In genomic region chr9:119304566-119304965, GRCh38 we compare ENCODE assay signal across 17 cellular contexts.
"Had no signal": no experiment of that assay in that cellular context is flagged by ENCODE, and none has a peak within 500 bp of the region (broad histone marks: within the 10 kb centered on the region; RNA-seq: fewer than 3 reads in every experiment).

No MANE protein-coding gene starts in this region.

- H3K27ac ChIP-seq: foreskin keratinocyte, pancreas, right lobe of liver, suprapubic skin, thyroid gland had no signal

- FAIRE-seq: colon, pancreas, urothelium cell line had no signal

- H3K4me1 ChIP-seq: foreskin keratinocyte, pancreas, right lobe of liver, suprapubic skin, thyroid gland had no signal

- H3K27me3 ChIP-seq: foreskin keratinocyte, pancreas, right lobe of liver, thyroid gland had no signal

- DNase-seq: effector memory CD8-positive, alpha-beta T cell; foreskin keratinocyte; left colon; mammary epithelial cell; mucosa of descending colon; naive thymus-derived CD8-positive, alpha-beta T cell; occipital lobe; pancreas; right lobe of liver; stimulated activated CD4-positive, alpha-beta T cell treated with anti-CD3 and anti-CD28 coated beads, Interleukin-4, amount 100 ng/mL, for 1 hour; stimulated activated CD8-positive, alpha-beta memory T cell treated with anti-CD3 and anti-CD28 coated beads, Interleukin-4, amount 100 ng/mL, for 48 hours; stimulated activated naive CD8-positive, alpha-beta T cell treated with anti-CD3 and anti-CD28 coated beads, Interleukin-15, Interleukin-2, amounts not matched to agents 100 U/mL and 50 U/mL, for 24 hours; thyroid gland had no signal

- H3K9me3 ChIP-seq: mucosa of descending colon, pancreas, right lobe of liver, suprapubic skin, thyroid gland had no signal

- ATAC-seq: effector memory CD8-positive, alpha-beta T cell; foreskin keratinocyte; left colon; mucosa of descending colon; naive thymus-derived CD8-positive, alpha-beta T cell; pancreas; right lobe of liver; stimulated activated effector memory CD8-positive, alpha-beta T cell treated with anti-CD3 and anti-CD28 coated beads, Interleukin-12 subunit alpha, Interleukin-12 subunit beta, amount 100 ng/mL, for 72 hours; stimulated activated naive CD8-positive, alpha-beta T cell treated with anti-CD3 and anti-CD28 coated beads, Interleukin-15, Interleukin-2, amounts not matched to agents 100 U/mL and 50 U/mL, for 24 hours had no signal

- H3K36me3 ChIP-seq: pancreas, right lobe of liver, suprapubic skin, thyroid gland had no signal

- H3K4me3 ChIP-seq: mucosa of descending colon, pancreas, right lobe of liver, suprapubic skin, thyroid gland had no signal
